In the genomic region with DNA sequence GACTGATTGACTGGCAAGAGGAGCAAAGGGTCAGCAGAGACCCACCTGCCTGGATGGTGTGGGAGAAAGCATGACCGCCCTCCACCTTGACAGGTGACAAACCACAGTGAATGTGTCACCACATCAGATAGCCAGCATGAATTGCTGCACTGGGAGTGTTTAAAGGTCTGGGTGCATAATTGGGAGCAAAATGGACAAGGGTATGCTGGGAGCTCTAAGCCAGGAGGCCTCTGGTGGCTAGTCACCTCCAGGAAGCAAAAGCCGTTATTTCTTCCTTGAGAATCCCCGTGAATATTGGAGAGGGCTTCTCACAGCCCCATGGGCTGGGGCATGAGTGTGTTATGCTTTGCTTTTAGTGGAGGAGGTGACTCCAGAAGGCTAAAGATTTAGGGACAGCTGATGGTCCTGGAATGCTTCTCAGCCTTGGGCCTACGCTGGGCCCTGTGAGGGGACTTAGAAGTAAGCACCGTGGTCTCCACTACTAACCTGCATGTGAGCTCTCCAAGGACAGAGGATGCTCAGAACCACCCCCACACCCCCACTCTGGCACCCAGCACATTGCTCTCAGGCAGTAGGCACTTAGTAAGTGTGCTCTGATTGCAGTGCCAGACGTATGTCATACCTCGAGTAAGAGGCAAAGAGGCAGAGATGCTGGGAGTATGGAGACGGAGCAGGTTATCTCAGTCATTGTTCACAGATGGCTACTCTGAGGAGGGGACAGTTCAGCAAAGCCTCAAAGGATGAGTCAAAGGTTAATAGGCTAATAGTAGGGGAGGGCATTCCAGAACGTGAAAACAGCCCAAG, we compare ENCODE assay signal across 11 cellular contexts. TPM values are rescaled to one million over a fixed set of nuclear protein-coding genes. Genes with fewer than 3 reads are reported as not detected.
DNase-seq lines count a peak whose midpoint lies in the region; ATAC-seq, FAIRE-seq and TF ChIP-seq lines count a peak whose summit lies in the region.
"Had no signal": no experiment of that assay in that cellular context is flagged by ENCODE, and none has a peak within 500 bp of the region (broad histone marks: within the 10 kb centered on the region; RNA-seq: fewer than 3 reads in every experiment).

No MANE protein-coding gene starts in this region.

- peaks cover 37% of the 10 kb centered on the region for H3K4me1 Mint-ChIP-seq in T-helper 17 cell

- H3K4me1 ChIP-seq in gastroesophageal sphincter, result peaks cover 2 to 66% (median 26%) of the 10 kb centered on the region in 3 donors

- peak; percentile 69 for FAIRE-seq in GM18507 (lab: Jason Lieb, UNC)
- FAIRE-seq: G401.6 had no signal

- TF ChIP-seq POLR2A in gastroesophageal sphincter (IDR thresholded peaks at IDR 0.05), result no peak

- H3K27me3 ChIP-seq in gastroesophageal sphincter, result no peaks in the 10 kb centered on the region
- H3K27me3 ChIP-seq: left lung had no signal

- no peak for TF ChIP-seq CTCF in gastroesophageal sphincter (IDR thresholded peaks at IDR 0.05)

- H3K9me3 ChIP-seq in T-helper 17 cell (ENCODE audit: control insufficient read depth, low read length, poor library complexity, severe bottlenecking), result no peaks in the 10 kb centered on the region
- H3K9me3 ChIP-seq in gastroesophageal sphincter, result no peaks in the 10 kb centered on the region
- H3K9me3 ChIP-seq: left lung had no signal

- peak overlapping the region; percentile 54 for H3K27ac Mint-ChIP-seq in T-helper 17 cell

- peaks cover 4% of the 10 kb centered on the region for H3K36me3 Mint-ChIP-seq in T-helper 17 cell (ENCODE audit: low read depth)

- H3K4me3 Mint-ChIP-seq in T-helper 17 cell, result no peak overlapping the region

- WGBS in gastroesophageal sphincter (ENCODE audit: low coverage in 1 of 2), 2 donors, result 22 to 50% methylated on average over 2 to 3 of the region's 9 CpGs

- ATAC-seq in T-helper 17 cell (no peak), gastroesophageal sphincter (no peak)
- ATAC-seq: left lung had no signal

- no peak overlapping the region for H3K4me3 ChIP-seq in gastroesophageal sphincter
- H3K4me3 ChIP-seq: left lung had no signal

- H3K27ac ChIP-seq in gastroesophageal sphincter, result peak overlapping the region in 3 of 4 donors; percentile 97 to 99 (median 98)
- H3K27ac ChIP-seq: VCaP had no signal

- no peaks in the 10 kb centered on the region for H3K27me3 Mint-ChIP-seq in T-helper 17 cell

- DNase-seq in GM18507 (ENCODE audit: extremely low spot score, insufficient read length, low read depth) (no peak), T-helper 17 cell (no peak), hypothalamus (lab: John Stamatoyannopoulos, UW) (no peak), C1 segment of cervical spinal cord (lab: John Stamatoyannopoulos, UW) (no peak), RPMI8226 (no peak)
- peak; percentile 25 for DNase-seq in stimulated activated CD8-positive, alpha-beta memory T cell treated with anti-CD3 and anti-CD28 coated beads, Interleukin-4, amount 100 ng/mL, for 48 hours
- DNase-seq: NCI-H1417 treated with DMSO at 0.1 percent for 48 hours had no signal

- no peaks in the 10 kb centered on the region for H3K36me3 ChIP-seq in gastroesophageal sphincter
- H3K36me3 ChIP-seq: left lung had no signal

- no peak for TF ChIP-seq EP300 in gastroesophageal sphincter (IDR thresholded peaks at IDR 0.05)

RNA-seq across cellular contexts. Expression of a gene that starts 9.1 kb away (rescaled TPM):
- total RNA-seq in T-helper 17 cell (100 to 1,000 TPM; 590 to 639 TPM), gastroesophageal sphincter (10 to 100 TPM; 10.9 to 74.3 (median 19.4) TPM)

RNA-seq across cellular contexts. Expression of a gene that starts 43.7 kb away (rescaled TPM):
- not detected for total RNA-seq in T-helper 17 cell
- not detected for total RNA-seq in gastroesophageal sphincter
- total RNA-seq: left lung had no signal

RNA-seq across cellular contexts. Expression of a gene that starts 57.1 kb away (rescaled TPM):
- total RNA-seq in T-helper 17 cell (10 to 100 TPM; 20.4 to 22.2 TPM), gastroesophageal sphincter (10 to 100 TPM; 31.1 to 53.7 (median 35.0) TPM)

Comparison
In these comparisons a context has a peak if more than half of its experiments do, and no peak if none do; other contexts are left out.
1. RNA of a gene that starts 9.1 kb away (total RNA-seq): 590 to 639 TPM in T-helper 17 cell; 10.9 to 74.3 TPM in gastroesophageal sphincter; every median in the first group is over 4 times any median in the second.